35 cellular contexts compared by ENCODE assay signal in the genomic region with DNA sequence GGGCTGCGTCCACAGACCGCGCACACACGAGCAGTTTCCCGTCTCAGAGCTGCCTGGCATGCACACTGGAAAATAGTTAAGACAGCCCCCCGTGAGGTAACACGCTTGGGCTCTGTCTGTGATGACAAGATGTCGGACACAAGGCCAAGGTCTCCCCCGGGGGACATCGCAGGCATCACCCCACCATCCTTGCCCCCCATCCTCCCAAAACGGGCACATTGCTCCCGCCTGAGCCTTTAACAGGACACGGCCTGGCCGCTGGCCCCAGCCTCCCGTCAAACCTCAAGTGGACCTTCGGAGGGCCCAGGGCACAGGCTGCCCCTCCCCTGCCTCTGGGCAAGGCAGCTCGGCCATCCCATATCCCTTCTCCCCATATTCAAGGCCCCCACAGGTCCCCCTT. TPM values are rescaled to one million over a fixed set of nuclear protein-coding genes. Genes with fewer than 3 reads are reported as not detected.
"Had no signal": no experiment of that assay in that cellular context is flagged by ENCODE, and none has a peak within 500 bp of the region (broad histone marks: within the 10 kb centered on the region; RNA-seq: fewer than 3 reads in every experiment).

No MANE protein-coding gene starts in this region.

- H3K36me3 Mint-ChIP-seq: activated naive CD8-positive, alpha-beta T cell treated with anti-CD3 and anti-CD28 coated beads for 36 hours had no signal

- H3K4me3 ChIP-seq: breast epithelium, MG63 had no signal

- DNase-seq: activated CD4-positive, alpha-beta T cell treated with anti-CD3 and anti-CD28 coated beads, Interleukin-2, amount 10 ng/mL, durations not matched to agents 24 days and 14 days; activated CD4-positive, alpha-beta T cell treated with anti-CD3 and anti-CD28 coated beads, Interleukin-2, amount 50 U/mL, for 4 hours; activated CD8-positive, alpha-beta T cell treated with anti-CD3 and anti-CD28 coated beads for 36 hours; activated effector memory CD4-positive, alpha-beta T cell treated with anti-CD3 and anti-CD28 coated beads, Interleukin-2, amount 50 U/mL, for 16 hours; activated naive CD4-positive, alpha-beta T cell; activated naive CD4-positive, alpha-beta T cell treated with anti-CD3 and anti-CD28 coated beads, Interleukin-2, amount 50 U/mL, for 16 hours; activated naive CD8-positive, alpha-beta T cell treated with anti-CD3 and anti-CD28 coated beads for 36 hours; activated T-cell treated with anti-CD3 and anti-CD28 coated beads, Interleukin-2, amount 50 U/mL, for 1 hour; activated T-cell treated with anti-CD3 and anti-CD28 coated beads, Interleukin-2, amount 50 U/mL, for 72 hours; amniotic stem cell; aorta; Kasumi-1; KG1; MG63; NCI-H1048; NCI-H1105 treated with DMSO at 0.1 percent for 48 hours; NCI-H1436; NCI-H1694; NCI-H1930; NCI-H2081 treated with DMSO at 0.1 percent for 48 hours; NCI-H226; NCI-H446 treated with DMSO at 0.1 percent for 48 hours; NCI-H524; PC-3; Right ventricle myocardium superior; SW 1271; T-helper 1 cell; T-helper 2 cell; T1000; WERI-Rb-1 had no signal

- H3K36me3 ChIP-seq: breast epithelium, MG63 had no signal

- ATAC-seq: activated CD8-positive, alpha-beta T cell treated with anti-CD3 and anti-CD28 coated beads for 36 hours; activated T-cell treated with anti-CD3 and anti-CD28 coated beads, Interleukin-2, amount 50 U/mL, for 72 hours; activated T-helper 17 cell treated with anti-CD3 and anti-CD28 coated beads, Interleukin-2, amount 50 U/mL, for 72 hours; PC-3 had no signal

- H3K27ac ChIP-seq: breast epithelium, RWPE1, WERI-Rb-1 had no signal

- H3K27ac Mint-ChIP-seq: activated CD4-positive, alpha-beta T cell treated with anti-CD3 and anti-CD28 coated beads, Interleukin-2, amount 10 ng/mL, durations not matched to agents 24 days and 14 days; activated CD8-positive, alpha-beta T cell treated with anti-CD3 and anti-CD28 coated beads for 36 hours; activated naive CD8-positive, alpha-beta T cell treated with anti-CD3 and anti-CD28 coated beads for 36 hours; activated T-cell treated with anti-CD3 and anti-CD28 coated beads, Interleukin-2, amount 50 U/mL, for 72 hours; activated T-helper 17 cell treated with anti-CD3 and anti-CD28 coated beads, Interleukin-2, amount 50 U/mL, for 72 hours had no signal

- H3K9me3 ChIP-seq: breast epithelium, MG63 had no signal

- H3K4me3 Mint-ChIP-seq: activated CD4-positive, alpha-beta T cell treated with anti-CD3 and anti-CD28 coated beads, Interleukin-2, amount 10 ng/mL, durations not matched to agents 24 days and 14 days; activated CD8-positive, alpha-beta T cell treated with anti-CD3 and anti-CD28 coated beads for 36 hours; activated naive CD8-positive, alpha-beta T cell treated with anti-CD3 and anti-CD28 coated beads for 36 hours; activated T-cell treated with anti-CD3 and anti-CD28 coated beads, Interleukin-2, amount 50 U/mL, for 72 hours; activated T-helper 17 cell treated with anti-CD3 and anti-CD28 coated beads, Interleukin-2, amount 50 U/mL, for 72 hours had no signal

- H3K4me1 Mint-ChIP-seq: activated CD4-positive, alpha-beta T cell treated with anti-CD3 and anti-CD28 coated beads, Interleukin-2, amount 10 ng/mL, durations not matched to agents 24 days and 14 days; activated naive CD8-positive, alpha-beta T cell treated with anti-CD3 and anti-CD28 coated beads for 36 hours; activated T-helper 17 cell treated with anti-CD3 and anti-CD28 coated beads, Interleukin-2, amount 50 U/mL, for 72 hours had no signal

- FAIRE-seq: RCC 7860 had no signal

- H3K9me3 Mint-ChIP-seq: activated CD4-positive, alpha-beta T cell treated with anti-CD3 and anti-CD28 coated beads, Interleukin-2, amount 10 ng/mL, durations not matched to agents 24 days and 14 days; activated CD8-positive, alpha-beta T cell treated with anti-CD3 and anti-CD28 coated beads for 36 hours; activated naive CD8-positive, alpha-beta T cell treated with anti-CD3 and anti-CD28 coated beads for 36 hours; activated T-cell treated with anti-CD3 and anti-CD28 coated beads, Interleukin-2, amount 50 U/mL, for 72 hours; activated T-helper 17 cell treated with anti-CD3 and anti-CD28 coated beads, Interleukin-2, amount 50 U/mL, for 72 hours had no signal

RNA-seq across cellular contexts. Expression of a gene that starts 5.6 kb away (rescaled TPM):
- total RNA-seq: activated CD4-positive, alpha-beta T cell treated with anti-CD3 and anti-CD28 coated beads, Interleukin-2, amount 10 ng/mL, durations not matched to agents 24 days and 14 days; activated CD8-positive, alpha-beta memory T cell treated with anti-CD3 and anti-CD28 coated beads for 36 hours; activated CD8-positive, alpha-beta T cell treated with anti-CD3 and anti-CD28 coated beads for 36 hours; aorta; breast epithelium; PC-3 had no signal
- polyA plus RNA-seq: aorta had no signal
